1 cellular context compared by ENCODE assay signal in genomic region chr20:46635514-46636091, GRCh38.
A peak's percentile ranks its signal among the peaks of the same experiment; 100 is the strongest.
TF ChIP-seq lines count a peak whose summit lies in the region.

No MANE protein-coding gene starts in this region.

TF ChIP-seq in K562, 482 proteins besides CTCF, POLR2A, EP300 and RAD21 (continued from another document and continues in another):
- TF ChIP-seq FIP1L1 (IDR thresholded peaks at IDR 0.05; ENCODE audit: low read depth, low read length, poor library complexity, severe bottlenecking) (no peak), TBL1XR1 (IDR thresholded peaks at IDR 0.05; ENCODE audit: low read length in 2 of 2) (no peak), FOXJ3 (CRISPR knock-in tag; IDR thresholded peaks at IDR 0.05) (no peak), PCBP2 (IDR thresholded peaks at IDR 0.05; ENCODE audit: low read depth, low read length, poor library complexity, severe bottlenecking) (no peak), ZNF77 (CRISPR knock-in tag; IDR thresholded peaks at IDR 0.05) (no peak), CSDE1 (IDR thresholded peaks at IDR 0.05) (no peak), FOXK1 (CRISPR knock-in tag; IDR thresholded peaks at IDR 0.05; ENCODE audit: borderline replicate concordance) (no peak), HES1 (IDR thresholded peaks at IDR 0.05; ENCODE audit: low read depth) (no peak), ZNF146 (CRISPR knock-in tag; IDR thresholded peaks at IDR 0.05; ENCODE audit: unreplicated experiment) (no peak), ZNF583 (CRISPR knock-in tag; IDR thresholded peaks at IDR 0.05) (peak; percentile 88; the same call in 1 of the 2 replicates), MEF2A (IDR thresholded peaks at IDR 0.05; ENCODE audit: control insufficient read depth, low read depth, low read length) (no peak), ZC3H4 (CRISPR knock-in tag; IDR thresholded peaks at IDR 0.05; ENCODE audit: borderline replicate concordance) (no peak), LCOR (CRISPR knock-in tag; IDR thresholded peaks at IDR 0.05) (no peak), NFATC3 (IDR thresholded peaks at IDR 0.05) (no peak), NFIC (IDR thresholded peaks at IDR 0.05) (no peak), ZNF384 (IDR thresholded peaks at IDR 0.05; ENCODE audit: low read depth, low read length) (no peak), SUPT5H (IDR thresholded peaks at IDR 0.05) (no peak), NFYB (IDR thresholded peaks at IDR 0.05; ENCODE audit: extremely low read depth, insufficient read length) (no peak), ETV5 (CRISPR knock-in tag; IDR thresholded peaks at IDR 0.05; ENCODE audit: low read depth) (no peak), ESRRB (CRISPR knock-in tag; IDR thresholded peaks at IDR 0.05; ENCODE audit: borderline replicate concordance) (no peak), RBM22 (IDR thresholded peaks at IDR 0.05; ENCODE audit: low read depth, low read length, poor library complexity, severe bottlenecking) (no peak), CXXC5 (CRISPR knock-in tag; IDR thresholded peaks at IDR 0.05) (peak; percentile 70), SRSF1 (IDR thresholded peaks at IDR 0.05; ENCODE audit: low read depth, low read length) (no peak), DMBX1 (CRISPR knock-in tag; IDR thresholded peaks at IDR 0.05; ENCODE audit: borderline replicate concordance) (peak; percentile 97), MEIS2 (IDR thresholded peaks at IDR 0.05; ENCODE audit: partially characterized antibody) (peak; percentile 34), ZNF57 (CRISPR knock-in tag; IDR thresholded peaks at IDR 0.05) (no peak), HDAC3 (IDR thresholded peaks at IDR 0.05; ENCODE audit: borderline replicate concordance, partially characterized antibody) (no peak), ZNF134 (CRISPR knock-in tag; conservative IDR thresholded peaks at IDR 0.05) (no peak), ZNF668 (CRISPR knock-in tag; IDR thresholded peaks at IDR 0.05) (peak; percentile 89; the same call in 1 of the 2 replicates), MYC (IDR thresholded peaks at IDR 0.05; ENCODE audit: low read depth, low read length) (no peak), MYC (CRISPR knock-in tag; IDR thresholded peaks at IDR 0.05; ENCODE audit: borderline replicate concordance, low read depth) (no peak), TAF7 (tag; IDR thresholded peaks at IDR 0.05) (no peak), ZNF830 (CRISPR knock-in tag; IDR thresholded peaks at IDR 0.05) (no peak), HMGN3 (IDR thresholded peaks at IDR 0.05; ENCODE audit: borderline replicate concordance, extremely low read depth, insufficient read length, low read depth, low read length) (no peak), ZBTB40 (IDR thresholded peaks at IDR 0.05) (no peak), ZBTB40 (CRISPR knock-in tag; IDR thresholded peaks at IDR 0.05) (no peak), ZKSCAN3 (CRISPR knock-in tag; IDR thresholded peaks at IDR 0.05) (no peak), THRAP3 (IDR thresholded peaks at IDR 0.05; ENCODE audit: borderline replicate concordance) (no peak), RBM15 (IDR thresholded peaks at IDR 0.05; ENCODE audit: insufficient read depth, low read length) (no peak), JUN (IDR thresholded peaks at IDR 0.05; ENCODE audit: borderline replicate concordance, low read depth, low read length) (no peak), JUN (CRISPR knock-in tag; IDR thresholded peaks at IDR 0.05; ENCODE audit: borderline replicate concordance) (no peak), ZNF444 (CRISPR knock-in tag; IDR thresholded peaks at IDR 0.05) (no peak), E2F3 (CRISPR knock-in tag; IDR thresholded peaks at IDR 0.05) (no peak), SMAD1 (IDR thresholded peaks at IDR 0.05; ENCODE audit: low read depth, low read length, partially characterized antibody) (no peak), ZNF586 (CRISPR knock-in tag; conservative IDR thresholded peaks at IDR 0.05) (no peak), FOS (IDR thresholded peaks at IDR 0.05; ENCODE audit: extremely low read depth, insufficient read length) (no peak), ERF (CRISPR knock-in tag; IDR thresholded peaks at IDR 0.05) (no peak), CBFB (CRISPR knock-in tag; IDR thresholded peaks at IDR 0.05) (no peak), RFX7 (CRISPR knock-in tag; IDR thresholded peaks at IDR 0.05) (no peak), ARID3B (CRISPR knock-in tag; IDR thresholded peaks at IDR 0.05; ENCODE audit: borderline replicate concordance) (no peak), FOXM1 (IDR thresholded peaks at IDR 0.05; ENCODE audit: low read depth) (no peak), FOXM1 (CRISPR knock-in tag; IDR thresholded peaks at IDR 0.05; ENCODE audit: low read depth) (no peak), ESRRA (IDR thresholded peaks at IDR 0.05; ENCODE audit: borderline replicate concordance, low read depth) (peak; percentile 34; the same call in 1 of the 2 replicates), NUFIP1 (IDR thresholded peaks at IDR 0.05; ENCODE audit: partially characterized antibody) (peak; percentile 68)
- TF ChIP-seq, protein P1, sequence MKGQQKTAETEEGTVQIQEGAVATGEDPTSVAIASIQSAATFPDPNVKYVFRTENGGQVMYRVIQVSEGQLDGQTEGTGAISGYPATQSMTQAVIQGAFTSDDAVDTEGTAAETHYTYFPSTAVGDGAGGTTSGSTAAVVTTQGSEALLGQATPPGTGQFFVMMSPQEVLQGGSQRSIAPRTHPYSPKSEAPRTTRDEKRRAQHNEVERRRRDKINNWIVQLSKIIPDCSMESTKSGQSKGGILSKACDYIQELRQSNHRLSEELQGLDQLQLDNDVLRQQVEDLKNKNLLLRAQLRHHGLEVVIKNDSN (CRISPR knock-in tag; IDR thresholded peaks at IDR 0.05): no peak
- TF ChIP-seq, protein P2, sequence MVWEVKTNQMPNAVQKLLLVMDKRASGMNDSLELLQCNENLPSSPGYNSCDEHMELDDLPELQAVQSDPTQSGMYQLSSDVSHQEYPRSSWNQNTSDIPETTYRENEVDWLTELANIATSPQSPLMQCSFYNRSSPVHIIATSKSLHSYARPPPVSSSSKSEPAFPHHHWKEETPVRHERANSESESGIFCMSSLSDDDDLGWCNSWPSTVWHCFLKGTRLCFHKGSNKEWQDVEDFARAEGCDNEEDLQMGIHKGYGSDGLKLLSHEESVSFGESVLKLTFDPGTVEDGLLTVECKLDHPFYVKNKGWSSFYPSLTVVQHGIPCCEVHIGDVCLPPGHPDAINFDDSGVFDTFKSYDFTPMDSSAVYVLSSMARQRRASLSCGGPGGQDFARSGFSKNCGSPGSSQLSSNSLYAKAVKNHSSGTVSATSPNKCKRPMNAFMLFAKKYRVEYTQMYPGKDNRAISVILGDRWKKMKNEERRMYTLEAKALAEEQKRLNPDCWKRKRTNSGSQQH (CRISPR knock-in tag; IDR thresholded peaks at IDR 0.05): no peak
- TF ChIP-seq, protein P3, sequence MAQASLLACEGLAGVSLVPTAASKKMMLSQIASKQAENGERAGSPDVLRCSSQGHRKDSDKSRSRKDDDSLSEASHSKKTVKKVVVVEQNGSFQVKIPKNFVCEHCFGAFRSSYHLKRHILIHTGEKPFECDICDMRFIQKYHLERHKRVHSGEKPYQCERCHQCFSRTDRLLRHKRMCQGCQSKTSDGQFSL (CRISPR knock-in tag; IDR thresholded peaks at IDR 0.05): no peak
- TF ChIP-seq, protein P3 (tag; IDR thresholded peaks at IDR 0.05): peak in 1 of 2 experiments; percentile 63; a peak in 1 of 4 replicates
- TF ChIP-seq, protein P4, sequence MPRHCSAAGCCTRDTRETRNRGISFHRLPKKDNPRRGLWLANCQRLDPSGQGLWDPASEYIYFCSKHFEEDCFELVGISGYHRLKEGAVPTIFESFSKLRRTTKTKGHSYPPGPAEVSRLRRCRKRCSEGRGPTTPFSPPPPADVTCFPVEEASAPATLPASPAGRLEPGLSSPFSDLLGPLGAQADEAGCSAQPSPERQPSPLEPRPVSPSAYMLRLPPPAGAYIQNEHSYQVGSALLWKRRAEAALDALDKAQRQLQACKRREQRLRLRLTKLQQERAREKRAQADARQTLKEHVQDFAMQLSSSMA (CRISPR knock-in tag; IDR thresholded peaks at IDR 0.05): no peak
- TF ChIP-seq, protein P5, sequence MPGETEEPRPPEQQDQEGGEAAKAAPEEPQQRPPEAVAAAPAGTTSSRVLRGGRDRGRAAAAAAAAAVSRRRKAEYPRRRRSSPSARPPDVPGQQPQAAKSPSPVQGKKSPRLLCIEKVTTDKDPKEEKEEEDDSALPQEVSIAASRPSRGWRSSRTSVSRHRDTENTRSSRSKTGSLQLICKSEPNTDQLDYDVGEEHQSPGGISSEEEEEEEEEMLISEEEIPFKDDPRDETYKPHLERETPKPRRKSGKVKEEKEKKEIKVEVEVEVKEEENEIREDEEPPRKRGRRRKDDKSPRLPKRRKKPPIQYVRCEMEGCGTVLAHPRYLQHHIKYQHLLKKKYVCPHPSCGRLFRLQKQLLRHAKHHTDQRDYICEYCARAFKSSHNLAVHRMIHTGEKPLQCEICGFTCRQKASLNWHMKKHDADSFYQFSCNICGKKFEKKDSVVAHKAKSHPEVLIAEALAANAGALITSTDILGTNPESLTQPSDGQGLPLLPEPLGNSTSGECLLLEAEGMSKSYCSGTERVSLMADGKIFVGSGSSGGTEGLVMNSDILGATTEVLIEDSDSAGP (CRISPR knock-in tag; IDR thresholded peaks at IDR 0.05): no peak
